In genomic region chr10:101880190-101880573, GRCh38 we compare ENCODE assay signal across 2 cellular contexts.
TF ChIP-seq lines count a peak whose summit lies in the region.

No MANE protein-coding gene starts in this region.

TF ChIP-seq in GM23338, 12 proteins besides CTCF, POLR2A, EP300 and RAD21:
- TF ChIP-seq JUNB (IDR thresholded peaks at IDR 0.05; ENCODE audit: unreplicated experiment) = no peak
- TF ChIP-seq ZNF114 (CRISPR knock-in tag; IDR thresholded peaks at IDR 0.05) = no peak
- no peak for TF ChIP-seq ZNF331 (CRISPR knock-in tag; IDR thresholded peaks at IDR 0.05; ENCODE audit: low read depth)
- TF ChIP-seq ETS1 (IDR thresholded peaks at IDR 0.05) = no peak
- TF ChIP-seq, protein P1, sequence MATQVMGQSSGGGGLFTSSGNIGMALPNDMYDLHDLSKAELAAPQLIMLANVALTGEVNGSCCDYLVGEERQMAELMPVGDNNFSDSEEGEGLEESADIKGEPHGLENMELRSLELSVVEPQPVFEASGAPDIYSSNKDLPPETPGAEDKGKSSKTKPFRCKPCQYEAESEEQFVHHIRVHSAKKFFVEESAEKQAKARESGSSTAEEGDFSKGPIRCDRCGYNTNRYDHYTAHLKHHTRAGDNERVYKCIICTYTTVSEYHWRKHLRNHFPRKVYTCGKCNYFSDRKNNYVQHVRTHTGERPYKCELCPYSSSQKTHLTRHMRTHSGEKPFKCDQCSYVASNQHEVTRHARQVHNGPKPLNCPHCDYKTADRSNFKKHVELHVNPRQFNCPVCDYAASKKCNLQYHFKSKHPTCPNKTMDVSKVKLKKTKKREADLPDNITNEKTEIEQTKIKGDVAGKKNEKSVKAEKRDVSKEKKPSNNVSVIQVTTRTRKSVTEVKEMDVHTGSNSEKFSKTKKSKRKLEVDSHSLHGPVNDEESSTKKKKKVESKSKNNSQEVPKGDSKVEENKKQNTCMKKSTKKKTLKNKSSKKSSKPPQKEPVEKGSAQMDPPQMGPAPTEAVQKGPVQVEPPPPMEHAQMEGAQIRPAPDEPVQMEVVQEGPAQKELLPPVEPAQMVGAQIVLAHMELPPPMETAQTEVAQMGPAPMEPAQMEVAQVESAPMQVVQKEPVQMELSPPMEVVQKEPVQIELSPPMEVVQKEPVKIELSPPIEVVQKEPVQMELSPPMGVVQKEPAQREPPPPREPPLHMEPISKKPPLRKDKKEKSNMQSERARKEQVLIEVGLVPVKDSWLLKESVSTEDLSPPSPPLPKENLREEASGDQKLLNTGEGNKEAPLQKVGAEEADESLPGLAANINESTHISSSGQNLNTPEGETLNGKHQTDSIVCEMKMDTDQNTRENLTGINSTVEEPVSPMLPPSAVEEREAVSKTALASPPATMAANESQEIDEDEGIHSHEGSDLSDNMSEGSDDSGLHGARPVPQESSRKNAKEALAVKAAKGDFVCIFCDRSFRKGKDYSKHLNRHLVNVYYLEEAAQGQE (IDR thresholded peaks at IDR 0.05; ENCODE audit: unreplicated experiment) = no peak
- no peak for TF ChIP-seq NANOG (IDR thresholded peaks at IDR 0.05; ENCODE audit: borderline replicate concordance)

TF ChIP-seq in SK-N-SH, 30 proteins besides CTCF, POLR2A, EP300 and RAD21:
- TF ChIP-seq RCOR1 (IDR thresholded peaks at IDR 0.05; ENCODE audit: low read length) (no peak), USF2 (IDR thresholded peaks at IDR 0.05; ENCODE audit: borderline replicate concordance, low read depth, low read length) (no peak)
